8 cellular contexts compared by ENCODE assay signal in the genomic region with DNA sequence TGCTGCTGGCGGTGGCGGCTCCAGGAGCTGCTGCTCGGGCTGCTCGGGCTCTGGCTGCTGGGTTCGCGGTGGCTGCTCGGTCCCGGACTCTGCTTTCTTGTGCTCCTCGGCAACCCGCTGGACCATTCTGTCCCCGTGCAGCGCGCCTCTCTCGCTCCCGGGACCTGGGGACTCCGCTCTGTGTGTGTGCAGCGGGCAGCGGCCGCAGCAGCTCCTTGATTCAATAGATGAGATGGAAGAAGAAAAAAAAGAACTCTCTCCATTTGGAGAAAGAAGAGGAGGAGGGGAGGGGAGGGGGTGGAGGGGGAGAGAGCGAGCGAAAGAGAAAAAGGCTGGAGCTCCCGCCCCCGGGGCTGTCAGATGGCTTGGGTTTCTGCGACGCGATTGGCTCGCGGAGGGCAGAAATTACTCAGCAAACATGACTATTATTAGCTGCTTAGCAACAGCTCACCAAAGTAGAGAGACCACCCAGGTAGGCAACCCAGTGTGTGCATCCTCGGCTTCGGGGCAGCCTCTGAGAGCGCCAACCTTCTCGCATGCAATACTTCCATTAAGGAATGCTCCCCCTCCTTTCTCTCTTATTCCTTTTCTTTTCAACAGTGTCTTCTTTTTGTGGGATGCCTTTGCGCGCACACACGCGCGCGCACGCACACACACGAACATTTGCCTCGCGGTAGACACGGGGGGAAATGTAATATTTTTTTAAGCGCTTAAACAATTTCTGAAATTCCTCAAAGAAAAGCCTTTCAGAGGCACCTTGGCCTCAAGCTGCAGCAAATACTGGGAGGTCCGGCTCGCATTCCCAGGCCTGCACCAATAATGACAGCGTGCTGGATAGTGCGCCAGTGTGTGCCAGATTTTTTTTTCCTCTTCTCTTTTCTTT. TPM values are rescaled to one million over a fixed set of nuclear protein-coding genes. Genes with fewer than 3 reads are reported as not detected.
DNase-seq lines count a peak whose midpoint lies in the region; ATAC-seq and TF ChIP-seq lines count a peak whose summit lies in the region.

No MANE protein-coding gene starts in this region.

- no peaks in the 10 kb centered on the region for H3K36me3 ChIP-seq in prostate gland

- H3K4me3 ChIP-seq in astrocyte of the spinal cord (ENCODE audit: low read depth, low read length) (peak overlapping the region; percentile 77), prostate gland (peak overlapping the region; percentile 77 to 85)

- intact Hi-C loops in prostate gland (cut with DNase I): loop anchor here (5.0 kb wide), 2 partner anchors 47 to 368 kb away; partner anchors contain the start of gene ERCC6L2

- peak overlapping the region; percentile 94 for H3K4me3 Mint-ChIP-seq in HFFc6
- peak overlapping the region; percentile 88 for H3K4me3 Mint-ChIP-seq in T-helper 1 cell treated with Interleukin-12 subunit alpha and Interleukin-12 subunit beta and Interleukin-4 antibody, amounts not matched to agents 30 μg/mL and 1 μg/mL, for 36 hours

- in situ Hi-C loops in astrocyte of the spinal cord (cut with HindIII; ENCODE audit: low sequenced_read_pairs): no loop called here

- WGBS in prostate gland: under 1% methylated on average over 48 of the region's 48 CpGs

- H3K4me1 ChIP-seq in prostate gland (replicated peaks): peaks cover 4% of the 10 kb centered on the region

- peaks cover 2% of the 10 kb centered on the region for H3K27me3 Mint-ChIP-seq in HFFc6 (ENCODE audit: insufficient read depth)
- peaks cover 81% of the 10 kb centered on the region for H3K27me3 Mint-ChIP-seq in T-helper 1 cell treated with Interleukin-12 subunit alpha and Interleukin-12 subunit beta and Interleukin-4 antibody, amounts not matched to agents 30 μg/mL and 1 μg/mL, for 36 hours (ENCODE audit: low read depth)

- H3K36me3 Mint-ChIP-seq in HFFc6 (ENCODE audit: low read depth): no peaks in the 10 kb centered on the region
- H3K36me3 Mint-ChIP-seq in T-helper 1 cell treated with Interleukin-12 subunit alpha and Interleukin-12 subunit beta and Interleukin-4 antibody, amounts not matched to agents 30 μg/mL and 1 μg/mL, for 36 hours (ENCODE audit: low read depth): peaks cover 6% of the 10 kb centered on the region

- H3K27ac ChIP-seq in prostate gland: peak overlapping the region; percentile 94

- TF ChIP-seq CTCF in HFFc6 (IDR thresholded peaks at IDR 0.05) (no peak), astrocyte of the spinal cord (IDR thresholded peaks at IDR 0.05; ENCODE audit: low read depth, low read length) (no peak), prostate gland (IDR thresholded peaks at IDR 0.05) (no peak)

- no peak for ATAC-seq in HG03457 (IDR thresholded peaks at IDR 0.05; ENCODE audit: unreplicated experiment)

- DNase-seq in GF-D8 (lab: John Stamatoyannopoulos, UW) (peak; percentile 71), HFFc6 (peak; percentile 88), NCI-H1436 treated with DMSO at 0.1 percent for 48 hours (lab: John Stamatoyannopoulos, UW) (peak; percentile 94), astrocyte of the spinal cord (ENCODE audit: low read depth, low spot score) (peak; percentile 94), hippocampal formation (lab: John Stamatoyannopoulos, UW) (peak; percentile 84 to 86), prostate gland (ENCODE audit: low spot score) (peak; percentile 91)

- TF ChIP-seq POLR2A in prostate gland (IDR thresholded peaks at IDR 0.05): peak; percentile 12

- peaks cover 32% of the 10 kb centered on the region for H3K4me1 Mint-ChIP-seq in HFFc6 (ENCODE audit: low read depth)
- H3K4me1 Mint-ChIP-seq in T-helper 1 cell treated with Interleukin-12 subunit alpha and Interleukin-12 subunit beta and Interleukin-4 antibody, amounts not matched to agents 30 μg/mL and 1 μg/mL, for 36 hours (ENCODE audit: low read depth): peaks cover 42% of the 10 kb centered on the region

- H3K27ac Mint-ChIP-seq in HFFc6: peak overlapping the region; percentile 95
- peak overlapping the region; percentile 80 for H3K27ac Mint-ChIP-seq in T-helper 1 cell treated with Interleukin-12 subunit alpha and Interleukin-12 subunit beta and Interleukin-4 antibody, amounts not matched to agents 30 μg/mL and 1 μg/mL, for 36 hours

- H3K9me3 Mint-ChIP-seq in HFFc6: no peaks in the 10 kb centered on the region
- no peaks in the 10 kb centered on the region for H3K9me3 Mint-ChIP-seq in T-helper 1 cell treated with Interleukin-12 subunit alpha and Interleukin-12 subunit beta and Interleukin-4 antibody, amounts not matched to agents 30 μg/mL and 1 μg/mL, for 36 hours

- H3K9me3 ChIP-seq in prostate gland: no peaks in the 10 kb centered on the region

- no peaks in the 10 kb centered on the region for H3K27me3 ChIP-seq in prostate gland (replicated peaks; ENCODE audit: insufficient read depth)

RNA-seq across cellular contexts. Expression of gene PTCH1, which starts 7.6 kb away (rescaled TPM):
- total RNA-seq in HFFc6 (2021; fragmentation: NEBNext Ultra II Directional; extraction: Animal tissue kit (Norgen Biotek cat#: 25700)): 1 to 10 TPM; 6.6 to 9.3 (median 7.0) TPM
- total RNA-seq in prostate gland: 100 to 1,000 TPM in 1 of 2 donors, 10 to 100 TPM in 1; 27.5 to 108 TPM
